7 cellular contexts compared by ENCODE assay signal in the genomic region with DNA sequence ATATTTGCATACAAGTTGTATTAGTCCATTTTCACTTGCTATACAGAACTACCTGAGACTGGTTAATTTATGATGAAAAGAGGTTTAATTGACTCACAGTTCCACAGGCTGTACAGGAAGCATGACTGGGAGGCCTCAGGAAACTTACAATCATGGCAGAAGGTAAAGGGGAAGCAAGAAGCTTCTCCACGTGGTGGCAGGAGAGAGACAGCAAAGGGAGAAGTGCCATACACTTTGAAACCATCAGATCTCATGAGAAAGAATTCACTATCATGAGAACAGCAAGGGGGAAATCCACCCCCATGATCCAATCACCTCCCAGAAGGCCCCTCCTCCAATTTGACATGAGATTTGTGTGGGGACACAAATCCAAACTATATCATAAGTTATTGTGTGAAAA.
DNase-seq lines count a peak whose midpoint lies in the region; ATAC-seq and TF ChIP-seq lines count a peak whose summit lies in the region.
"Not testable (repeated sequence)": the region's sequence is repeated elsewhere in the genome, so short reads cannot be mapped to it uniquely, and the experiment has no call there.

No MANE protein-coding gene starts in this region.

- DNase-seq in EH (ENCODE audit: low read depth) (peak; percentile 31), HT-29 (ENCODE audit: low spot score) (peak; percentile 32), NCI-H460 (ENCODE audit: extremely low read depth, low read depth) (peak; percentile 5), SK-MEL-5 (ENCODE audit: low read depth, low spot score) (peak; percentile 40), cerebellar cortex (ENCODE audit: low spot score) (peak; percentile 11), foreskin fibroblast (peak; percentile 12 to 54)
- DNase-seq in right lobe of liver = not testable (repeated sequence)

- not testable (repeated sequence) for H3K27me3 ChIP-seq in right lobe of liver

- not testable (repeated sequence) for H3K9me3 ChIP-seq in right lobe of liver

- not testable (repeated sequence) for H3K4me3 ChIP-seq in foreskin fibroblast (ENCODE audit: low read depth in 1 of 2, low read length in 2 of 2); right lobe of liver

- intact Hi-C loops in right lobe of liver (cut with DNase I) = not testable (repeated sequence)

- not testable (repeated sequence) for H3K4me1 ChIP-seq in right lobe of liver

- not testable (repeated sequence) for TF ChIP-seq CTCF in foreskin fibroblast (IDR thresholded peaks at IDR 0.05; ENCODE audit: low read depth, low read length)
- peak; percentile 25 to 52 (median 32) for TF ChIP-seq CTCF in right lobe of liver (IDR thresholded peaks at IDR 0.05)

- H3K27ac ChIP-seq in right lobe of liver = not testable (repeated sequence)

- in situ Hi-C loops in SK-MEL-5 (cut with HindIII; ENCODE audit: low pct_unique_long_range_greater_than_20kb, low sequenced_read_pairs) = not testable (repeated sequence)

- H3K36me3 ChIP-seq in right lobe of liver = not testable (repeated sequence)

- TF ChIP-seq POLR2A in right lobe of liver (IDR thresholded peaks at IDR 0.05) = not testable (repeated sequence)

- peak in 3 of 4 donors; percentile 36 to 61 (median 60) for ATAC-seq in right lobe of liver

- 0% methylated on average over 1 of the region's 1 CpG for WGBS in right lobe of liver (ENCODE audit: insufficient coverage, low coverage, low lambda C conversion rate, missing lambda C conversion rate)
